In the genomic region with DNA sequence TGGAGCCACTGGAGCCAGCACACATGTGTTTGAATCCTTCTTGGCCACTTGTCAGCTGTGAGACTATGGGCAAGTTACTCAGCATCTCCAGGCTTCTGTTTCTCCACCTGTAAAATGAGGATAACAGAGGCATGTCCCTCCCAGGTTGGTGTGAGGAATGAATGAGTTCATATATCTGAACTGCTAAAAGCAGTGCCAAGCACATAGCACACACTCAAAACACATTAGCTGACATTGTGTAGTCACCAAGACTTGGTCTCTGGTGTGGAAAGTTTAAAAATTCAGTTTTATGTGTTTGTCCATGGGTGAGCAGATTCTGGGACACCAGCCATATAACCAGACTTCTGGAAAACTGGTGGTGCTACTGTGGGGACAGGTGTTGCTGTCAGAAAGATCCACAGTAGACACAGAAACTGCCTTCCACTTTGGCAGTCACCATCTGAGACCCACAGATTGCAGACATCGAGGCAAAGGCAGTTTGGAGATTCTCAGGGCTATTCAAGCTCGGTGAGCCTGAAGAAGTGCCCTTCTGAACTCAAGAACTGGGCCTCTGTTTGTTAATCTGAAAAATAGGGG, we compare ENCODE assay signal across 1 cellular context.
TF ChIP-seq lines count a peak whose summit lies in the region.

No MANE protein-coding gene starts in this region.

TF ChIP-seq in A549, 52 proteins besides CTCF, POLR2A, EP300 and RAD21 (continued from another document):
- TF ChIP-seq, protein P1, sequence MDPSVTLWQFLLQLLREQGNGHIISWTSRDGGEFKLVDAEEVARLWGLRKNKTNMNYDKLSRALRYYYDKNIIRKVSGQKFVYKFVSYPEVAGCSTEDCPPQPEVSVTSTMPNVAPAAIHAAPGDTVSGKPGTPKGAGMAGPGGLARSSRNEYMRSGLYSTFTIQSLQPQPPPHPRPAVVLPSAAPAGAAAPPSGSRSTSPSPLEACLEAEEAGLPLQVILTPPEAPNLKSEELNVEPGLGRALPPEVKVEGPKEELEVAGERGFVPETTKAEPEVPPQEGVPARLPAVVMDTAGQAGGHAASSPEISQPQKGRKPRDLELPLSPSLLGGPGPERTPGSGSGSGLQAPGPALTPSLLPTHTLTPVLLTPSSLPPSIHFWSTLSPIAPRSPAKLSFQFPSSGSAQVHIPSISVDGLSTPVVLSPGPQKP (IDR thresholded peaks at IDR 0.05; ENCODE audit: low read depth, low read length): no peak
- TF ChIP-seq CHD4 (IDR thresholded peaks at IDR 0.05; ENCODE audit: borderline replicate concordance) (no peak), HOXB13 (CRISPR knock-in tag; IDR thresholded peaks at IDR 0.05; ENCODE audit: low read depth) (no peak)
- TF ChIP-seq, protein P2, sequence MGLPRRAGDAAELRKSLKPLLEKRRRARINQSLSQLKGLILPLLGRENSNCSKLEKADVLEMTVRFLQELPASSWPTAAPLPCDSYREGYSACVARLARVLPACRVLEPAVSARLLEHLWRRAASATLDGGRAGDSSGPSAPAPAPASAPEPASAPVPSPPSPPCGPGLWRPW (IDR thresholded peaks at IDR 0.05): no peak
